13 cellular contexts compared by ENCODE assay signal in the genomic region with DNA sequence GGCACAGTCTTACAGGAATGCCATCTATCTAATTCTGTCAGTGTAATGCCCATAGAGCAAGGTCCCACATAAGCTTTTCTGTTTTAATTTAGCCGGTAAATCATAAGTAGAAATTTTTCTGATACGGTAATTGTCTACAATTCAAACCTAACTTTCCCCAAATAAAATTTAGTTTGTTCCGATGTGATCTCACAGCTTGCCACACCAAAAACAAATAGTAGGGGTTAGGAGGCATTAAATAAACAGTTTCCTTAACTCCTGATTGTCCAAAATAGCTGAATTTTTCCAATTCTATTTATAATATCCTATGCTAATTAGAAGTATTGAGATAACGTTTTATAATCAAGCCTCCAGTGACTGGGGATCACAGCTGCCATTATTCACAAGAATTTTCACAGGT. TPM values are rescaled to one million over a fixed set of nuclear protein-coding genes. Genes with fewer than 3 reads are reported as not detected.
DNase-seq lines count a peak whose midpoint lies in the region; ATAC-seq and TF ChIP-seq lines count a peak whose summit lies in the region.
"Had no signal": no experiment of that assay in that cellular context is flagged by ENCODE, and none has a peak within 500 bp of the region (broad histone marks: within the 10 kb centered on the region; RNA-seq: fewer than 3 reads in every experiment).

No MANE protein-coding gene starts in this region.

- no peaks in the 10 kb centered on the region for H3K4me1 ChIP-seq in RWPE2 (ENCODE audit: insufficient read depth, poor library complexity, severe bottlenecking)
- H3K4me1 ChIP-seq: Caco-2 had no signal

- H3K36me3 ChIP-seq in RWPE2 (ENCODE audit: low read depth) = peaks cover 54% of the 10 kb centered on the region

- no peaks in the 10 kb centered on the region for H3K27me3 ChIP-seq in RWPE2 (ENCODE audit: insufficient read depth, poor library complexity, severe bottlenecking)

- H3K4me3 Mint-ChIP-seq in nephron progenitor cell (no peak overlapping the region), mesothelial cell of epicardium (no peak overlapping the region)
- H3K4me3 Mint-ChIP-seq: CD8-positive, alpha-beta memory T cell; GM23338 had no signal

- DNase-seq in RWPE2 (ENCODE audit: low spot score) (no peak), left lobe of liver (ENCODE audit: low spot score) (no peak), nephron progenitor cell (no peak), mesothelial cell of epicardium (ENCODE audit: low spot score in 2 of 2, unreplicated experiment in 2 of 2) (no peak), SW480 (ENCODE audit: low spot score) (no peak)
- DNase-seq: Caco-2; CD8-positive, alpha-beta memory T cell; DMS53; GF-D8; H7; IMR-90 had no signal

- no peak overlapping the region for H3K4me3 ChIP-seq in RWPE2 (ENCODE audit: severe bottlenecking)
- H3K4me3 ChIP-seq: GM23338 had no signal

- H3K9me3 Mint-ChIP-seq in nephron progenitor cell (no peaks in the 10 kb centered on the region), mesothelial cell of epicardium (no peaks in the 10 kb centered on the region)
- H3K9me3 Mint-ChIP-seq: CD8-positive, alpha-beta memory T cell; GM23338 had no signal

- peaks cover 30% of the 10 kb centered on the region for H3K36me3 Mint-ChIP-seq in nephron progenitor cell (ENCODE audit: low read depth)
- peaks cover 26% of the 10 kb centered on the region for H3K36me3 Mint-ChIP-seq in mesothelial cell of epicardium

- H3K27ac Mint-ChIP-seq in nephron progenitor cell = peak overlapping the region; percentile 68
- H3K27ac Mint-ChIP-seq in mesothelial cell of epicardium = no peak overlapping the region
- H3K27ac Mint-ChIP-seq: GM23338 had no signal

- no peak for ATAC-seq in RWPE2 (ENCODE audit: low read depth)
- peak; percentile 31 for ATAC-seq in left lobe of liver
- ATAC-seq in GM19397 (IDR thresholded peaks at IDR 0.05; ENCODE audit: unreplicated experiment) = no peak
- ATAC-seq: GM23338 had no signal

- H3K27me3 Mint-ChIP-seq in nephron progenitor cell (ENCODE audit: low read depth, poor library complexity) = no peaks in the 10 kb centered on the region
- H3K27me3 Mint-ChIP-seq in mesothelial cell of epicardium (ENCODE audit: low read depth) = no peaks in the 10 kb centered on the region
- H3K27me3 Mint-ChIP-seq: CD8-positive, alpha-beta memory T cell had no signal

- H3K4me1 Mint-ChIP-seq in nephron progenitor cell (peaks cover 5% of the 10 kb centered on the region), mesothelial cell of epicardium (peaks cover 9% of the 10 kb centered on the region)
- H3K4me1 Mint-ChIP-seq: CD8-positive, alpha-beta memory T cell had no signal

- peak overlapping the region; percentile 10 for H3K27ac ChIP-seq in RWPE2 (ENCODE audit: poor library complexity, severe bottlenecking)

- TF ChIP-seq CTCF in RWPE2 (IDR thresholded peaks at IDR 0.05; ENCODE audit: poor library complexity, severe bottlenecking) (no peak), nephron progenitor cell (IDR thresholded peaks at IDR 0.05) (no peak), mesothelial cell of epicardium (IDR thresholded peaks at IDR 0.05; ENCODE audit: unreplicated experiment) (no peak)

- H3K9me3 ChIP-seq in RWPE2 (ENCODE audit: severe bottlenecking) = peaks cover 2% of the 10 kb centered on the region
- H3K9me3 ChIP-seq: Caco-2 had no signal

RNA-seq across cellular contexts. Expression of a gene that starts 53.3 kb away (rescaled TPM):
- total RNA-seq in left lobe of liver = 8.5 TPM
- 68.7 to 73.2 TPM (median 71.2 TPM) in 3 replicates for total RNA-seq in mesothelial cell of epicardium
